ENCODE assay signal across 10 cellular contexts in the genomic region with DNA sequence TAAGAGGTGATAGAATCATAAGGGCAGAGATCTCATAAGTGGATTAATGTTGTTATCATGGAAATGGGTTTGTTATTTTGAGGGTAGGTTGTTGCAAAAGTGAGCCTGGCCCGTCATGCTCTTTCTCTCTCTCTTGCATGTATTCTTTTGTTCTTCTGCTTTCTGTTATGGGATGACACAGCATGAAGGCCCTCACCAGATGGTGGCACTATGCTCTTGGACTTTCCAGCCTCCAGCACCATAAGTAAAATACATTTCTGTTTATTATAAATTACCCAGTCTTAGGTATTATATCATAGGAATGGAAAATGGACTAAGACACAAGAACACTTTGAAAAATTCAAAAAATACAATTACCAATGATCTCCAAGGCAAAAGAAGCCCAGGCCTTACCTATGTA.
A peak's percentile ranks its signal among the peaks of the same experiment; 100 is the strongest.
DNase-seq lines count a peak whose midpoint lies in the region; ATAC-seq and TF ChIP-seq lines count a peak whose summit lies in the region.
"Had no signal": no experiment of that assay in that cellular context is flagged by ENCODE, and none has a peak within 500 bp of the region (broad histone marks: within the 10 kb centered on the region; RNA-seq: fewer than 3 reads in every experiment).

No MANE protein-coding gene starts in this region.

- no peaks in the 10 kb centered on the region for H3K36me3 Mint-ChIP-seq in chondrocyte (ENCODE audit: low read depth)

- no peak overlapping the region for H3K4me3 Mint-ChIP-seq in chondrocyte (ENCODE audit: unreplicated experiment)

- no peaks in the 10 kb centered on the region for H4K20me1 ChIP-seq in osteoblast (ENCODE audit: insufficient read depth, low read length)

- no peaks in the 10 kb centered on the region for H3K4me1 Mint-ChIP-seq in chondrocyte (ENCODE audit: low read depth)

- peaks cover 6% of the 10 kb centered on the region for H3K27me3 ChIP-seq in osteoblast (ENCODE audit: insufficient read depth, low read length)

- no peaks in the 10 kb centered on the region for H3K4me1 ChIP-seq in osteoblast (ENCODE audit: insufficient read depth, low read length)

- H3K27me3 Mint-ChIP-seq in chondrocyte (ENCODE audit: low read depth): peaks cover 22% of the 10 kb centered on the region

- peak; percentile 76 for TF ChIP-seq CTCF in chondrocyte (IDR thresholded peaks at IDR 0.05)
- TF ChIP-seq CTCF in osteoblast (IDR thresholded peaks at IDR 0.05; ENCODE audit: extremely low read depth, low read depth, low read length): peak; percentile 48

- no peaks in the 10 kb centered on the region for H3K36me3 ChIP-seq in osteoblast (ENCODE audit: insufficient read depth, low read length)

- H3K27ac ChIP-seq in osteoblast (ENCODE audit: low read depth, low read length): no peak overlapping the region
- H3K27ac ChIP-seq: epithelial cell of prostate had no signal

- H3K9me3 ChIP-seq in osteoblast (ENCODE audit: low read depth, low read length): no peaks in the 10 kb centered on the region

- H2AFZ ChIP-seq in osteoblast (ENCODE audit: low read length): no peak overlapping the region

- no peak overlapping the region for H3K4me3 ChIP-seq in osteoblast (ENCODE audit: insufficient read depth, low read length)

- H3K4me2 ChIP-seq in osteoblast (ENCODE audit: insufficient read depth, low read length): no peak overlapping the region

- no peaks in the 10 kb centered on the region for H3K79me2 ChIP-seq in osteoblast (ENCODE audit: insufficient read depth, low read length)

- no peak overlapping the region for H3K27ac Mint-ChIP-seq in chondrocyte (ENCODE audit: unreplicated experiment)

- ATAC-seq in HG02623 (IDR thresholded peaks at IDR 0.05; ENCODE audit: unreplicated experiment): no peak

- H3K9me3 Mint-ChIP-seq in chondrocyte (ENCODE audit: low read depth): no peaks in the 10 kb centered on the region

- peak; percentile 23 for DNase-seq in NCI-H1092 treated with DMSO at 0.1 percent for 48 hours (lab: John Stamatoyannopoulos, UW)
- no peak for DNase-seq in NCI-H1092 (lab: John Stamatoyannopoulos, UW)
- DNase-seq in MV-4-11 (lab: John Stamatoyannopoulos, UW): peak; percentile 47
- no peak for DNase-seq in chondrocyte (ENCODE audit: low spot score)
- DNase-seq in osteoblast (ENCODE audit: insufficient read length, low spot score, missing footprints): no peak
- no peak for DNase-seq in activated CD4-positive, CD25-positive, alpha-beta regulatory T cell treated with anti-CD3 and anti-CD28 coated beads, Interleukin-2, amount 50 U/mL, for 72 hours
- no peak for DNase-seq in NCI-H2081 treated with DMSO at 0.1 percent for 48 hours (lab: John Stamatoyannopoulos, UW)
- DNase-seq: NCI-H82 had no signal

Comparison
In these comparisons a context has a peak if more than half of its experiments do, and no peak if none do; other contexts are left out.
1. DNase-seq: peak in NCI-H1092 treated with DMSO at 0.1 percent for 48 hours (single experiment) and MV-4-11 (single experiment); none in NCI-H1092 (single experiment), chondrocyte (single experiment), osteoblast (single experiment), activated CD4-positive, CD25-positive, alpha-beta regulatory T cell treated with anti-CD3 and anti-CD28 coated beads, Interleukin-2, amount 50 U/mL, for 72 hours (single experiment) and NCI-H2081 treated with DMSO at 0.1 percent for 48 hours (single experiment).